In the genomic region with DNA sequence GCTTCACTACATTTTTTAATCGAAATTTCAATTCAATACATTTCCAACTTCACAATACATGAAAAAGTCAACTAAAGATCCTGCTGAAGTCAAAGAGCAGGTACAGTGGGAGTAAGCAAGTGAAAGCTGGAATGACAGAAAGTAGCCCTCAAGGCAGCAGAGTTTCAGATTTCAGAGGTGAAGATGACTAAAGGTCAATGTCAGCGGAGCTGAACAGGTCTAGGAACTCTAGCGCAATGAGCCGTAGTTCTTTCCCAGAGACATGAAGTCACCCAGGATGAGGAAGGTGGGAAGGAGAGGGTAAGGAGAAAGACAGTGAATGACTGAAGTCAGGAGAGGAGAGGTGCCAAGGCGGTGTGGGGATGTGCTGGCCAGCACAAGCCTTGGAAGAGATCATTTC, we compare ENCODE assay signal across 1 cellular context.
TF ChIP-seq lines count a peak whose summit lies in the region.

No MANE protein-coding gene starts in this region.

TF ChIP-seq in WTC11, 78 proteins besides CTCF, POLR2A, EP300 and RAD21:
- TF ChIP-seq ZNF396 (CRISPR knock-in tag; IDR thresholded peaks at IDR 0.05; ENCODE audit: borderline replicate concordance) = no peak
- TF ChIP-seq RORB (CRISPR knock-in tag; IDR thresholded peaks at IDR 0.05) = no peak
- no peak for TF ChIP-seq ESRRA (CRISPR knock-in tag; IDR thresholded peaks at IDR 0.05; ENCODE audit: borderline replicate concordance)
- TF ChIP-seq, protein P1, sequence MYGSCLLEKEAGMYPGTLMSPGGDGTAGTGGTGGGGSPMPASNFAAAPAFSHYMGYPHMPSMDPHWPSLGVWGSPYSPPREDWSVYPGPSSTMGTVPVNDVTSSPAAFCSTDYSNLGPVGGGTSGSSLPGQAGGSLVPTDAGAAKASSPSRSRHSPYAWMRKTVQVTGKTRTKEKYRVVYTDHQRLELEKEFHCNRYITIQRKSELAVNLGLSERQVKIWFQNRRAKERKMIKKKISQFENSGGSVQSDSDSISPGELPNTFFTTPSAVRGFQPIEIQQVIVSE (CRISPR knock-in tag; IDR thresholded peaks at IDR 0.05; ENCODE audit: borderline replicate concordance) = no peak
- no peak for TF ChIP-seq KAT7 (CRISPR knock-in tag; IDR thresholded peaks at IDR 0.05; ENCODE audit: borderline replicate concordance)
- TF ChIP-seq TCF7 (CRISPR knock-in tag; IDR thresholded peaks at IDR 0.05; ENCODE audit: low read depth) = no peak
- TF ChIP-seq NR1H2 (CRISPR knock-in tag; IDR thresholded peaks at IDR 0.05) = no peak
- TF ChIP-seq, protein P2, sequence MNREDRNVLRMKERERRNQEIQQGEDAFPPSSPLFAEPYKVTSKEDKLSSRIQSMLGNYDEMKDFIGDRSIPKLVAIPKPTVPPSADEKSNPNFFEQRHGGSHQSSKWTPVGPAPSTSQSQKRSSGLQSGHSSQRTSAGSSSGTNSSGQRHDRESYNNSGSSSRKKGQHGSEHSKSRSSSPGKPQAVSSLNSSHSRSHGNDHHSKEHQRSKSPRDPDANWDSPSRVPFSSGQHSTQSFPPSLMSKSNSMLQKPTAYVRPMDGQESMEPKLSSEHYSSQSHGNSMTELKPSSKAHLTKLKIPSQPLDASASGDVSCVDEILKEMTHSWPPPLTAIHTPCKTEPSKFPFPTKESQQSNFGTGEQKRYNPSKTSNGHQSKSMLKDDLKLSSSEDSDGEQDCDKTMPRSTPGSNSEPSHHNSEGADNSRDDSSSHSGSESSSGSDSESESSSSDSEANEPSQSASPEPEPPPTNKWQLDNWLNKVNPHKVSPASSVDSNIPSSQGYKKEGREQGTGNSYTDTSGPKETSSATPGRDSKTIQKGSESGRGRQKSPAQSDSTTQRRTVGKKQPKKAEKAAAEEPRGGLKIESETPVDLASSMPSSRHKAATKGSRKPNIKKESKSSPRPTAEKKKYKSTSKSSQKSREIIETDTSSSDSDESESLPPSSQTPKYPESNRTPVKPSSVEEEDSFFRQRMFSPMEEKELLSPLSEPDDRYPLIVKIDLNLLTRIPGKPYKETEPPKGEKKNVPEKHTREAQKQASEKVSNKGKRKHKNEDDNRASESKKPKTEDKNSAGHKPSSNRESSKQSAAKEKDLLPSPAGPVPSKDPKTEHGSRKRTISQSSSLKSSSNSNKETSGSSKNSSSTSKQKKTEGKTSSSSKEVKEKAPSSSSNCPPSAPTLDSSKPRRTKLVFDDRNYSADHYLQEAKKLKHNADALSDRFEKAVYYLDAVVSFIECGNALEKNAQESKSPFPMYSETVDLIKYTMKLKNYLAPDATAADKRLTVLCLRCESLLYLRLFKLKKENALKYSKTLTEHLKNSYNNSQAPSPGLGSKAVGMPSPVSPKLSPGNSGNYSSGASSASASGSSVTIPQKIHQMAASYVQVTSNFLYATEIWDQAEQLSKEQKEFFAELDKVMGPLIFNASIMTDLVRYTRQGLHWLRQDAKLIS (CRISPR knock-in tag; IDR thresholded peaks at IDR 0.05; ENCODE audit: borderline replicate concordance) = no peak
- TF ChIP-seq, protein P3, sequence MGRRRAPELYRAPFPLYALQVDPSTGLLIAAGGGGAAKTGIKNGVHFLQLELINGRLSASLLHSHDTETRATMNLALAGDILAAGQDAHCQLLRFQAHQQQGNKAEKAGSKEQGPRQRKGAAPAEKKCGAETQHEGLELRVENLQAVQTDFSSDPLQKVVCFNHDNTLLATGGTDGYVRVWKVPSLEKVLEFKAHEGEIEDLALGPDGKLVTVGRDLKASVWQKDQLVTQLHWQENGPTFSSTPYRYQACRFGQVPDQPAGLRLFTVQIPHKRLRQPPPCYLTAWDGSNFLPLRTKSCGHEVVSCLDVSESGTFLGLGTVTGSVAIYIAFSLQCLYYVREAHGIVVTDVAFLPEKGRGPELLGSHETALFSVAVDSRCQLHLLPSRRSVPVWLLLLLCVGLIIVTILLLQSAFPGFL (CRISPR knock-in tag; IDR thresholded peaks at IDR 0.05; ENCODE audit: borderline replicate concordance) = no peak
- no peak for TF ChIP-seq NR2C2 (CRISPR knock-in tag; IDR thresholded peaks at IDR 0.05)
- TF ChIP-seq TP53 (CRISPR knock-in tag; IDR thresholded peaks at IDR 0.05) = no peak
- no peak for TF ChIP-seq MXD4 (CRISPR knock-in tag; IDR thresholded peaks at IDR 0.05; ENCODE audit: borderline replicate concordance)
- TF ChIP-seq, protein P4, sequence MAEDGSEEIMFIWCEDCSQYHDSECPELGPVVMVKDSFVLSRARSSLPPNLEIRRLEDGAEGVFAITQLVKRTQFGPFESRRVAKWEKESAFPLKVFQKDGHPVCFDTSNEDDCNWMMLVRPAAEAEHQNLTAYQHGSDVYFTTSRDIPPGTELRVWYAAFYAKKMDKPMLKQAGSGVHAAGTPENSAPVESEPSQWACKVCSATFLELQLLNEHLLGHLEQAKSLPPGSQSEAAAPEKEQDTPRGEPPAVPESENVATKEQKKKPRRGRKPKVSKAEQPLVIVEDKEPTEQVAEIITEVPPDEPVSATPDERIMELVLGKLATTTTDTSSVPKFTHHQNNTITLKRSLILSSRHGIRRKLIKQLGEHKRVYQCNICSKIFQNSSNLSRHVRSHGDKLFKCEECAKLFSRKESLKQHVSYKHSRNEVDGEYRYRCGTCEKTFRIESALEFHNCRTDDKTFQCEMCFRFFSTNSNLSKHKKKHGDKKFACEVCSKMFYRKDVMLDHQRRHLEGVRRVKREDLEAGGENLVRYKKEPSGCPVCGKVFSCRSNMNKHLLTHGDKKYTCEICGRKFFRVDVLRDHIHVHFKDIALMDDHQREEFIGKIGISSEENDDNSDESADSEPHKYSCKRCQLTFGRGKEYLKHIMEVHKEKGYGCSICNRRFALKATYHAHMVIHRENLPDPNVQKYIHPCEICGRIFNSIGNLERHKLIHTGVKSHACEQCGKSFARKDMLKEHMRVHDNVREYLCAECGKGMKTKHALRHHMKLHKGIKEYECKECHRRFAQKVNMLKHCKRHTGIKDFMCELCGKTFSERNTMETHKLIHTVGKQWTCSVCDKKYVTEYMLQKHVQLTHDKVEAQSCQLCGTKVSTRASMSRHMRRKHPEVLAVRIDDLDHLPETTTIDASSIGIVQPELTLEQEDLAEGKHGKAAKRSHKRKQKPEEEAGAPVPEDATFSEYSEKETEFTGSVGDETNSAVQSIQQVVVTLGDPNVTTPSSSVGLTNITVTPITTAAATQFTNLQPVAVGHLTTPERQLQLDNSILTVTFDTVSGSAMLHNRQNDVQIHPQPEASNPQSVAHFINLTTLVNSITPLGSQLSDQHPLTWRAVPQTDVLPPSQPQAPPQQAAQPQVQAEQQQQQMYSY (CRISPR knock-in tag; IDR thresholded peaks at IDR 0.05) = no peak
- TF ChIP-seq, protein P5, sequence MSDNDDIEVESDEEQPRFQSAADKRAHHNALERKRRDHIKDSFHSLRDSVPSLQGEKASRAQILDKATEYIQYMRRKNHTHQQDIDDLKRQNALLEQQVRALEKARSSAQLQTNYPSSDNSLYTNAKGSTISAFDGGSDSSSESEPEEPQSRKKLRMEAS (CRISPR knock-in tag; IDR thresholded peaks at IDR 0.05) = no peak
- no peak for TF ChIP-seq ZNF138 (CRISPR knock-in tag; conservative IDR thresholded peaks at IDR 0.05)
- TF ChIP-seq, protein P6, sequence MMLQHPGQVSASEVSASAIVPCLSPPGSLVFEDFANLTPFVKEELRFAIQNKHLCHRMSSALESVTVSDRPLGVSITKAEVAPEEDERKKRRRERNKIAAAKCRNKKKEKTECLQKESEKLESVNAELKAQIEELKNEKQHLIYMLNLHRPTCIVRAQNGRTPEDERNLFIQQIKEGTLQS (CRISPR knock-in tag; conservative IDR thresholded peaks at IDR 0.05) = no peak
